In the genomic region with DNA sequence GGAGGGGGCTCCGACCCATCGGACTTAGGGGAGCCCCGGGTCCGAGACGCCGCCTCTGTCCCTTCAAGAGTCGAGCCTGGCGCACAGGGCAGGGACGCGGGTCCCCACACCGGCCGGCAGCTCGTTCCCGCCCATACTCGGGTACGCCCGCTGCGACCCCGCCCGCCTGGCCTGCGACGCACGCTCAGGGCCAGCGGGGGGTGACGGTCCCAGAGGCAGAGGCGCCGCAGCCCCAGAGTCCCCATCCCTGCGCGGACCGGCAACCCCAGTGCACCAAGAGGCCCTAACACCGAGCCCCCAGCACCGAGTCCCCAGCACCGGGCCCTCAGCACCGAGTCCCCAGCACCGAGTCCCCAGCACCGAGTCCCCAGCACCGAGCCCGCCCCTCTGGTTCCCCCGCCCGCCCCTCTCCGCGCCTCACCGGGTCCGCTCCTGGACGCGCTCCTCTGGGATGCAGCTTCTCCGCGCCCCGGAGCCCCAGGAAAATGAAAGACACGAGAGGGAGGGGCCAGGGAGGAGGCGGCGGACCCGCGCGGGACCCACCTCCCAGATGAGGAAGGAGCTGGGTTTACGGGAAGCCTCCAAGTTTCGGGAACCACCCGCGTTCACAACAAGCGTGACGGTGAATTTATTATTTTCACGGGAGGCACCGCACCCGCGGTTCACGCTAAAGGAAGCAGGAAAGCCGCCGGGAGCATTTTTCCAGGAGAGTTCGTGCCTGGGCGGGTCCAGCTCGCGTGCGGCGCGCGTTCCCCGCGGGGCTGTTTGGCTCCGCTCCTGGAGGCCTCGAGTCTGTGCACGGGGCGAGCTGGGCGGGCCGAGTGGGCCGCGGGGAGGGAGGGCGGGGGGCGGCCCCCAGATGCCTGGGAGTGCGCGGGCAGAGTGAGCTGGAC, we compare ENCODE assay signal across 7 cellular contexts. TPM values are rescaled to one million over a fixed set of nuclear protein-coding genes. Genes with fewer than 3 reads are reported as not detected.
A peak's percentile ranks its signal among the peaks of the same experiment; 100 is the strongest.
DNase-seq lines count a peak whose midpoint lies in the region; ATAC-seq, FAIRE-seq and TF ChIP-seq lines count a peak whose summit lies in the region.

A gene (minus strand): TSS at position 488 of the 893 bp plus-strand sequence. CDS start 6,526 bp downstream, outside the sequence.

- no peaks in the 10 kb centered on the region for H3K36me3 Mint-ChIP-seq in osteocyte (ENCODE audit: unreplicated experiment)

- no peaks in the 10 kb centered on the region for H3K9me3 Mint-ChIP-seq in osteocyte (ENCODE audit: unreplicated experiment)

- no peak for ATAC-seq in HG03354 (IDR thresholded peaks at IDR 0.05; ENCODE audit: poor library complexity, severe bottlenecking, unreplicated experiment)

- peaks cover 53% of the 10 kb centered on the region for H3K4me1 Mint-ChIP-seq in osteocyte (ENCODE audit: unreplicated experiment)

- H3K27me3 ChIP-seq in HL-60 (ENCODE audit: insufficient read depth, poor library complexity, severe bottlenecking) = peaks cover 41% of the 10 kb centered on the region

- peak within 1 kb of the TSS; percentile 73 for H3K4me3 Mint-ChIP-seq in osteocyte (ENCODE audit: unreplicated experiment)

- H3K27ac ChIP-seq in HL-60 (replicated peaks) = no peak within 1 kb of the TSS
- H3K27ac ChIP-seq in VCaP = peak within 1 kb of the TSS; percentile 91

- H3K4me3 ChIP-seq in HL-60 (replicated peaks; ENCODE audit: insufficient read depth, low read length) = peak within 1 kb of the TSS; percentile 37
- H3K4me3 ChIP-seq in fibroblast of villous mesenchyme (ENCODE audit: low read depth, low read length) = peak within 1 kb of the TSS; percentile 61

- no peak for TF ChIP-seq CTCF in HL-60 (IDR thresholded peaks at IDR 0.05; ENCODE audit: insufficient read depth, low read length)
- TF ChIP-seq CTCF in VCaP (conservative IDR thresholded peaks at IDR 0.05) = no peak
- no peak for TF ChIP-seq CTCF in fibroblast of villous mesenchyme (IDR thresholded peaks at IDR 0.05; ENCODE audit: insufficient read depth, low read depth, low read length)
- TF ChIP-seq CTCF in osteocyte (IDR thresholded peaks at IDR 0.05) = no peak

- DNase-seq in HL-60 (ENCODE audit: low read depth in 1 of 2, low spot score in 1 of 2) (no peak), fibroblast of villous mesenchyme (ENCODE audit: low read depth) (peak; percentile 56), osteocyte (ENCODE audit: extremely low spot score, unreplicated experiment) (peak; percentile 91), hippocampal formation (lab: John Stamatoyannopoulos, UW) (no peak), urothelium cell line (ENCODE audit: low spot score) (no peak)

- FAIRE-seq in urothelium cell line (lab: Jason Lieb, UNC) = no peak

- peak within 1 kb of the TSS; percentile 88 for H3K27ac Mint-ChIP-seq in osteocyte (ENCODE audit: unreplicated experiment)

- no peaks in the 10 kb centered on the region for H3K27me3 Mint-ChIP-seq in osteocyte (ENCODE audit: unreplicated experiment)

RNA-seq across cellular contexts. Expression of the gene that starts here (rescaled TPM):
- 11.9 and 24.2 TPM in 2 replicates for total RNA-seq in fibroblast of villous mesenchyme
- total RNA-seq in osteocyte = 24.1 and 28.6 TPM in 2 replicates

Comparison
In these comparisons a context has a peak if more than half of its experiments do, and no peak if none do; other contexts are left out.
1. DNase-seq: peak in fibroblast of villous mesenchyme (single experiment) and osteocyte (single experiment); none in HL-60 (0 of 2), hippocampal formation (0 of 2) and urothelium cell line (single experiment).